8 cellular contexts compared by ENCODE assay signal in the genomic region with DNA sequence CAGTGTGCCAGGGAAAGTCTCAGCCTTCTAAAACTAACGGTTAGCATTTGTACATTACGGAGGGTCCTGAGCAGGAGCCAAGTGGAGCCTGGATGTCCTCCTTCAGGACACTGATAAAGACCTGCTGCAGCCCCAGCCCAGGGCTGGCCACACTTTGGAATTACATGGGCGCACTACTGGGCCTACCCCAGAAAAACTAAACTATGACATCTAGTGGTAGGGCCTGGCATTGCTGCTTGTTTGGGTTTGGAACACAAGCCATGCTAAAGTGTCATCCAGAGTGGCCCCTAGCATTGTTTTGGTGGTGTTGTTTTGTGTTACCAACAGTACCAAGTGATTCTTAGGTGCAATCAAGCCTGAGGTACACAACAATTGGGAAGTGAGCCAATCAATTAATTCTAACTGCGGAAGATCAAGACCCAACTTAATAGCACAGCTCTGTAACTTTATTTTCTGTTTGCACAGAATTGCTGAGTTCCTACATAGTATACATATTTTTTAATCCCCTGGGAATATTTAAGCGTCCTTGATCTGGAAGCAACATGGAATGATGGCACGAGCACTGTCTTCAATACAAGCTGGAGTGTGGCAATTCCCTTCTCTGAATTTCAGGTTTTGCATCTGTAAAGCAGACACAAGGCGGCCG.
DNase-seq lines count a peak whose midpoint lies in the region; ATAC-seq and TF ChIP-seq lines count a peak whose summit lies in the region.

No MANE protein-coding gene starts in this region.

- intact Hi-C loops in naive thymus-derived CD4-positive, alpha-beta T cell (cut with micrococcal nuclease), result loop anchor here in 1 of 2 donors (1.0 kb wide), 1 partner anchor 277 kb away; no protein-coding TSS in a partner anchor
- intact Hi-C loops in aorta (cut with DNase I), result loop anchor here (2.0 to 10.0 kb wide), 5 partner anchors 37 to 277 kb away; no protein-coding TSS in a partner anchor

- H4K20me1 ChIP-seq in fibroblast of lung (ENCODE audit: control insufficient read depth, extremely low read depth, insufficient read depth, low read length), result no peaks in the 10 kb centered on the region

- H3K4me1 ChIP-seq in fibroblast of lung (ENCODE audit: control insufficient read depth, extremely low read depth, insufficient read depth, low read length), result no peaks in the 10 kb centered on the region
- no peaks in the 10 kb centered on the region for H3K4me1 ChIP-seq in naive thymus-derived CD4-positive, alpha-beta T cell (ENCODE audit: control insufficient read depth in 2 of 2, insufficient read depth in 2 of 2, low read length in 2 of 2)
- no peaks in the 10 kb centered on the region for H3K4me1 ChIP-seq in aorta (ENCODE audit: control insufficient read depth in 1 of 2, insufficient read depth in 2 of 2, low read length in 2 of 2)

- 67 to 70% methylated on average over 8 of the region's 8 CpGs for WGBS in aorta, 2 donors

- no peaks in the 10 kb centered on the region for H3K9me3 Mint-ChIP-seq in WTC11
- peaks cover 0 to 7% (median 0%) of the 10 kb centered on the region in 11 donors for H3K9me3 Mint-ChIP-seq in naive thymus-derived CD4-positive, alpha-beta T cell

- no peak overlapping the region for H2AFZ ChIP-seq in fibroblast of lung (ENCODE audit: low read length)

- no peaks in the 10 kb centered on the region for H3K27me3 Mint-ChIP-seq in WTC11 (ENCODE audit: low read depth)
- H3K27me3 Mint-ChIP-seq in naive thymus-derived CD4-positive, alpha-beta T cell, result peaks cover 0 to 4% (median 0%) of the 10 kb centered on the region in 5 donors

- H3K27ac ChIP-seq in fibroblast of lung (ENCODE audit: insufficient read depth, low read length) (no peak overlapping the region), aorta (ENCODE audit: low read depth in 1 of 2, low read length in 2 of 2) (no peak overlapping the region)
- H3K27ac ChIP-seq in naive thymus-derived CD4-positive, alpha-beta T cell (ENCODE audit: low read depth, low read length), result no peak overlapping the region

- CTCF ChIA-PET in WTC11 (lab: Charles Lee), result interaction anchor here (1.0 to 1.7 kb wide), 2 partner anchors 10 to 60 kb away, joined by 6 to 12 read pairs; no protein-coding TSS in a partner anchor
- CTCF ChIA-PET in naive thymus-derived CD4-positive, alpha-beta T cell (lab: Charles Lee), result interaction anchor here (0.6 kb wide), 1 partner anchor 531 kb away, joined by 8 read pairs; no protein-coding TSS in a partner anchor

- H3K79me2 ChIP-seq in fibroblast of lung (ENCODE audit: control insufficient read depth, insufficient read depth, low read length), result no peaks in the 10 kb centered on the region

- peak; percentile 79 for TF ChIP-seq CTCF in WTC11 (IDR thresholded peaks at IDR 0.05)
- TF ChIP-seq CTCF in fibroblast of lung (conservative IDR thresholded peaks at IDR 0.05 in 1 of 2, IDR thresholded peaks at IDR 0.05 in 1 of 2; ENCODE audit: low read depth in 1 of 2, low read length in 2 of 2), result peak; percentile 95 to 98

- H3K4me1 Mint-ChIP-seq in WTC11, result peaks cover 12% of the 10 kb centered on the region
- H3K4me1 Mint-ChIP-seq in naive thymus-derived CD4-positive, alpha-beta T cell, result no peaks in the 10 kb centered on the region

- H3K9ac ChIP-seq in fibroblast of lung (ENCODE audit: insufficient read depth, low read length), result no peak overlapping the region

- POLR2A ChIA-PET in WTC11 (lab: Charles Lee), result no interaction called here
- POLR2A ChIA-PET in naive thymus-derived CD4-positive, alpha-beta T cell (lab: Charles Lee), result no interaction called here

- H3K4me3 ChIP-seq in fibroblast of lung (replicated peaks in 1 of 4; ENCODE audit: control extremely low read depth in 1 of 4, insufficient read depth in 1 of 4, low read depth in 3 of 4, low read length in 4 of 4) (no peak overlapping the region), aorta (ENCODE audit: low read length in 2 of 2) (no peak overlapping the region)
- no peak overlapping the region for H3K4me3 ChIP-seq in naive thymus-derived CD4-positive, alpha-beta T cell (ENCODE audit: low read length)

- peak; percentile 98 for ATAC-seq in WTC11
- ATAC-seq in naive thymus-derived CD4-positive, alpha-beta T cell, result peak; percentile 40
- ATAC-seq in aorta (ENCODE audit: low FRiP score), result peak; percentile 84
- ATAC-seq in GM18498 (IDR thresholded peaks at IDR 0.05; ENCODE audit: unreplicated experiment), result no peak

- H3K9me3 ChIP-seq in fibroblast of lung (ENCODE audit: control insufficient read depth, insufficient read depth, low read depth, low read length), result no peaks in the 10 kb centered on the region
- H3K9me3 ChIP-seq in naive thymus-derived CD4-positive, alpha-beta T cell (ENCODE audit: control insufficient read depth in 2 of 3, low read length in 3 of 3), result no peaks in the 10 kb centered on the region
- no peaks in the 10 kb centered on the region for H3K9me3 ChIP-seq in aorta (ENCODE audit: control insufficient read depth, low read length)

- 0 out of 2 replicates have a peak overlapping the region, but pooled peaks have one; percentile 28 for H3K27ac Mint-ChIP-seq in WTC11
- no peak overlapping the region for H3K27ac Mint-ChIP-seq in naive thymus-derived CD4-positive, alpha-beta T cell

- no peaks in the 10 kb centered on the region for H3K36me3 ChIP-seq in fibroblast of lung (ENCODE audit: control insufficient read depth, insufficient read depth, low read length)
- no peaks in the 10 kb centered on the region for H3K36me3 ChIP-seq in naive thymus-derived CD4-positive, alpha-beta T cell (ENCODE audit: control insufficient read depth in 2 of 3, insufficient read depth in 3 of 3, low read length in 3 of 3)
- H3K36me3 ChIP-seq in aorta (ENCODE audit: control insufficient read depth in 1 of 2, insufficient read depth in 2 of 2, low read length in 1 of 2), result no peaks in the 10 kb centered on the region

- H3K4me3 Mint-ChIP-seq in WTC11, result no peak overlapping the region
- no peak overlapping the region for H3K4me3 Mint-ChIP-seq in naive thymus-derived CD4-positive, alpha-beta T cell

- H3K4me2 ChIP-seq in fibroblast of lung (ENCODE audit: extremely low read depth, insufficient read depth, low read length), result no peak overlapping the region

- H3K27me3 ChIP-seq in fibroblast of lung (ENCODE audit: control insufficient read depth, insufficient read depth, low read length) (no peaks in the 10 kb centered on the region), aorta (ENCODE audit: control insufficient read depth in 1 of 2, insufficient read depth in 2 of 2, low read length in 1 of 2) (no peaks in the 10 kb centered on the region)
- H3K27me3 ChIP-seq in naive thymus-derived CD4-positive, alpha-beta T cell (ENCODE audit: control insufficient read depth in 2 of 2, insufficient read depth in 2 of 2, low read length in 2 of 2), result no peaks in the 10 kb centered on the region

- H3K36me3 Mint-ChIP-seq in WTC11, result no peaks in the 10 kb centered on the region
- H3K36me3 Mint-ChIP-seq in naive thymus-derived CD4-positive, alpha-beta T cell, result no peaks in the 10 kb centered on the region

- DNase-seq in stimulated activated CD4-positive, alpha-beta T cell treated with anti-CD3 and anti-CD28 coated beads, Interleukin-12 subunit alpha, Interleukin-12 subunit beta, amount 100 ng/mL, for 48 hours (ENCODE audit: low read depth in 2 of 3, low spot score in 1 of 3), result peak in 2 of 3 donors; percentile 16 to 40
- DNase-seq in stimulated activated CD4-positive, alpha-beta T cell treated with anti-CD3 and anti-CD28 coated beads, Interleukin-12 subunit alpha, Interleukin-12 subunit beta, amount 100 ng/mL, for 4 hours, result no peak
- DNase-seq in LHCN-M2 (ENCODE audit: low read depth), result peak; percentile 28
- DNase-seq in WTC11 (ENCODE audit: low spot score), result peak; percentile 85
- peak; percentile 20 to 45 for DNase-seq in fibroblast of lung (ENCODE audit: low read depth in 2 of 2)
- DNase-seq in naive thymus-derived CD4-positive, alpha-beta T cell, result peak in 3 of 9 donors; percentile 6 to 43 (median 9)
- DNase-seq in aorta, result peak in 1 of 2 donors; percentile 49

TF ChIP-seq in WTC11, 78 proteins besides CTCF, POLR2A, EP300 and RAD21:
- no peak for TF ChIP-seq FOXK1 (CRISPR knock-in tag; IDR thresholded peaks at IDR 0.05)
- no peak for TF ChIP-seq TCF7 (CRISPR knock-in tag; IDR thresholded peaks at IDR 0.05; ENCODE audit: low read depth)
- no peak for TF ChIP-seq CREM (CRISPR knock-in tag; IDR thresholded peaks at IDR 0.05)
- TF ChIP-seq, protein P1, sequence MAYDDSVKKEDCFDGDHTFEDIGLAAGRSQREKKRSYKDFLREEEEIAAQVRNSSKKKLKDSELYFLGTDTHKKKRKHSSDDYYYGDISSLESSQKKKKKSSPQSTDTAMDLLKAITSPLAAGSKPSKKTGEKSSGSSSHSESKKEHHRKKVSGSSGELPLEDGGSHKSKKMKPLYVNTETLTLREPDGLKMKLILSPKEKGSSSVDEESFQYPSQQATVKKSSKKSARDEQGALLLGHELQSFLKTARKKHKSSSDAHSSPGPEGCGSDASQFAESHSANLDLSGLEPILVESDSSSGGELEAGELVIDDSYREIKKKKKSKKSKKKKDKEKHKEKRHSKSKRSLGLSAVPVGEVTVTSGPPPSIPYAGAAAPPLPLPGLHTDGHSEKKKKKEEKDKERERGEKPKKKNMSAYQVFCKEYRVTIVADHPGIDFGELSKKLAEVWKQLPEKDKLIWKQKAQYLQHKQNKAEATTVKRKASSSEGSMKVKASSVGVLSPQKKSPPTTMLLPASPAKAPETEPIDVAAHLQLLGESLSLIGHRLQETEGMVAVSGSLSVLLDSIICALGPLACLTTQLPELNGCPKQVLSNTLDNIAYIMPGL (CRISPR knock-in tag; IDR thresholded peaks at IDR 0.05), result 0 out of 2 replicates have a peak, but pooled peaks have one; percentile 14
